In genomic region chr18:13374468-13375301, GRCh38 we compare ENCODE assay signal across 8 cellular contexts.
A peak's percentile ranks its signal among the peaks of the same experiment; 100 is the strongest.
DNase-seq lines count a peak whose midpoint lies in the region; ATAC-seq and TF ChIP-seq lines count a peak whose summit lies in the region.

No MANE protein-coding gene starts in this region.

- no peaks in the 10 kb centered on the region for H3K27me3 ChIP-seq in gastroesophageal sphincter
- no peaks in the 10 kb centered on the region for H3K27me3 ChIP-seq in stomach smooth muscle (ENCODE audit: control insufficient read depth in 1 of 2, insufficient read depth in 2 of 2, low read length in 2 of 2)

- peaks cover 69% of the 10 kb centered on the region for H3K4me1 Mint-ChIP-seq in activated CD4-positive, alpha-beta T cell treated with anti-CD3 and anti-CD28 coated beads, Interleukin-2, amount 10 ng/mL, durations not matched to agents 24 days and 14 days

- no peak for TF ChIP-seq POLR2A in gastroesophageal sphincter (IDR thresholded peaks at IDR 0.05)

- H3K4me3 ChIP-seq in gastroesophageal sphincter (no peak overlapping the region), stomach smooth muscle (ENCODE audit: low read length in 2 of 2) (peak overlapping the region in 1 of 2 donors; percentile 15)

- H3K4me3 Mint-ChIP-seq in activated CD4-positive, alpha-beta T cell treated with anti-CD3 and anti-CD28 coated beads, Interleukin-2, amount 10 ng/mL, durations not matched to agents 24 days and 14 days: peak overlapping the region; percentile 74

- no peak for TF ChIP-seq EP300 in gastroesophageal sphincter (IDR thresholded peaks at IDR 0.05)

- H3K27me3 Mint-ChIP-seq in activated CD4-positive, alpha-beta T cell treated with anti-CD3 and anti-CD28 coated beads, Interleukin-2, amount 10 ng/mL, durations not matched to agents 24 days and 14 days: no peaks in the 10 kb centered on the region

- H3K27ac ChIP-seq in gastroesophageal sphincter (peak overlapping the region in 3 of 4 donors; percentile 62 to 72 (median 72)), stomach smooth muscle (ENCODE audit: low read length) (peak overlapping the region; percentile 31)

- WGBS in gastroesophageal sphincter (ENCODE audit: low coverage in 1 of 2), 2 donors: 14 to 28% methylated on average over 2 to 3 of the region's 17 CpGs

- peak; percentile 70 for DNase-seq in activated CD4-positive, alpha-beta T cell treated with anti-CD3 and anti-CD28 coated beads, Interleukin-2, amount 10 ng/mL, durations not matched to agents 24 days and 14 days
- no peak for DNase-seq in activated CD4-positive, alpha-beta T cell treated with anti-CD3 and anti-CD28 coated beads for 1 hour
- DNase-seq in SK-N-DZ (ENCODE audit: low spot score): peak; percentile 43
- no peak for DNase-seq in NCI-H1105 treated with DMSO at 0.1 percent for 48 hours (lab: John Stamatoyannopoulos, UW)
- no peak for DNase-seq in DMS114 treated with DMSO at 0.1 percent for 48 hours (lab: John Stamatoyannopoulos, UW; ENCODE audit: unreplicated experiment)
- DNase-seq in DMS53 (lab: John Stamatoyannopoulos, UW): no peak

- TF ChIP-seq CTCF in gastroesophageal sphincter (IDR thresholded peaks at IDR 0.05): no peak

- H3K9me3 ChIP-seq in gastroesophageal sphincter: no peaks in the 10 kb centered on the region
- no peaks in the 10 kb centered on the region for H3K9me3 ChIP-seq in stomach smooth muscle (ENCODE audit: control insufficient read depth in 2 of 2, low read length in 2 of 2)

- H3K4me1 ChIP-seq in gastroesophageal sphincter (peaks cover 0 to 75% (median 19%) of the 10 kb centered on the region in 3 donors), stomach smooth muscle (ENCODE audit: control insufficient read depth, insufficient read depth, low read length) (peaks cover 31% of the 10 kb centered on the region)

- H3K9ac ChIP-seq in stomach smooth muscle (ENCODE audit: low read length in 2 of 2): no peak overlapping the region

- H3K36me3 Mint-ChIP-seq in activated CD4-positive, alpha-beta T cell treated with anti-CD3 and anti-CD28 coated beads, Interleukin-2, amount 10 ng/mL, durations not matched to agents 24 days and 14 days (ENCODE audit: low read depth): no peaks in the 10 kb centered on the region

- no peaks in the 10 kb centered on the region for H3K9me3 Mint-ChIP-seq in activated CD4-positive, alpha-beta T cell treated with anti-CD3 and anti-CD28 coated beads, Interleukin-2, amount 10 ng/mL, durations not matched to agents 24 days and 14 days

- ATAC-seq in gastroesophageal sphincter: peak; percentile 13

- peak overlapping the region; percentile 93 for H3K27ac Mint-ChIP-seq in activated CD4-positive, alpha-beta T cell treated with anti-CD3 and anti-CD28 coated beads, Interleukin-2, amount 10 ng/mL, durations not matched to agents 24 days and 14 days

- intact Hi-C loops in activated CD4-positive, alpha-beta T cell treated with anti-CD3 and anti-CD28 coated beads, Interleukin-2, amount 10 ng/mL, durations not matched to agents 24 days and 14 days (cut with micrococcal nuclease): loop anchor here (1.0 to 5.0 kb wide), 3 partner anchors 83 to 203 kb away; no protein-coding TSS in a partner anchor

- H3K36me3 ChIP-seq in gastroesophageal sphincter (no peaks in the 10 kb centered on the region), stomach smooth muscle (ENCODE audit: control insufficient read depth in 2 of 2, insufficient read depth in 2 of 2, low read length in 2 of 2) (no peaks in the 10 kb centered on the region)

Comparison
In these comparisons a context has a peak if more than half of its experiments do, and no peak if none do; other contexts are left out.
1. DNase-seq: peak in activated CD4-positive, alpha-beta T cell treated with anti-CD3 and anti-CD28 coated beads, Interleukin-2, amount 10 ng/mL, durations not matched to agents 24 days and 14 days (single experiment) and SK-N-DZ (single experiment); none in activated CD4-positive, alpha-beta T cell treated with anti-CD3 and anti-CD28 coated beads for 1 hour (single experiment), NCI-H1105 treated with DMSO at 0.1 percent for 48 hours (single experiment), DMS114 treated with DMSO at 0.1 percent for 48 hours (single experiment) and DMS53 (single experiment).